8 cellular contexts compared by ENCODE assay signal in genomic region chr14:92106095-92106937, GRCh38. TPM values are rescaled to one million over a fixed set of nuclear protein-coding genes. Genes with fewer than 3 reads are reported as not detected.
DNase-seq lines count a peak whose midpoint lies in the region; FAIRE-seq and TF ChIP-seq lines count a peak whose summit lies in the region.

ATXN3 (minus strand) TSS chr14:92106582; CDS start chr14:92106552, 30 bp downstream.

- no peak for TF ChIP-seq POLR2A in stomach (IDR thresholded peaks at IDR 0.05)

- 0 to 2% (median 0%) methylated on average over 22 to 66 of the region's 66 CpGs for WGBS in stomach, 5 donors

- peaks cover 15 to 50% (median 41%) of the 10 kb centered on the region in 4 donors for H3K4me1 ChIP-seq in stomach

- H2AFZ ChIP-seq in neural cell (ENCODE audit: low read depth, low read length): peak within 1 kb of the TSS; percentile 98

- intact Hi-C loops in stomach (cut with DNase I; ENCODE audit: low total_unique reads): no loop called here

- H3K4me2 ChIP-seq in neural cell (ENCODE audit: low read length): peak within 1 kb of the TSS; percentile 79

- H3F3A ChIP-seq in neural cell (ENCODE audit: insufficient read depth, low read length, poor library complexity, severe bottlenecking): no peaks in the 10 kb centered on the region

- TF ChIP-seq EP300 in neural cell (conservative IDR thresholded peaks at IDR 0.05; ENCODE audit: poor library complexity, severe bottlenecking) (peak; percentile 19), stomach (IDR thresholded peaks at IDR 0.05) (no peak)

- H3K4me3 ChIP-seq in H7 (ENCODE audit: insufficient read depth, low read depth, low read length) (peak within 1 kb of the TSS; percentile 90), fibroblast of villous mesenchyme (ENCODE audit: low read depth, low read length) (peak within 1 kb of the TSS; percentile 84), neural cell (ENCODE audit: low read length) (peak within 1 kb of the TSS; percentile 97), stomach (peak within 1 kb of the TSS; percentile 93 to 98 (median 96))

- H3K9me2 ChIP-seq in neural cell (ENCODE audit: insufficient read depth, low read length): no peaks in the 10 kb centered on the region

- H3K9ac ChIP-seq in neural cell (ENCODE audit: low read length): peak within 1 kb of the TSS; percentile 92

- H3K36me3 ChIP-seq in H7 (replicated peaks; ENCODE audit: control insufficient read depth, insufficient read depth, low read length) (no peaks in the 10 kb centered on the region), neural cell (ENCODE audit: insufficient read depth, low read length) (no peaks in the 10 kb centered on the region), stomach (no peaks in the 10 kb centered on the region)

- H3K9me3 ChIP-seq in neural cell (ENCODE audit: low read length) (no peaks in the 10 kb centered on the region), stomach (no peaks in the 10 kb centered on the region)

- H3K79me2 ChIP-seq in neural cell (replicated peaks; ENCODE audit: insufficient read depth, low read length): peaks cover 43% of the 10 kb centered on the region

- TF ChIP-seq CTCF in fibroblast of villous mesenchyme (IDR thresholded peaks at IDR 0.05; ENCODE audit: insufficient read depth, low read depth, low read length) (peak; percentile 75), neural cell (IDR thresholded peaks at IDR 0.05; ENCODE audit: poor library complexity, severe bottlenecking) (peak; percentile 88), stomach (IDR thresholded peaks at IDR 0.05) (peak in 5 of 7 experiments; percentile 35 to 76 (median 68))

- no peaks in the 10 kb centered on the region for H4K20me1 ChIP-seq in neural cell (ENCODE audit: insufficient read depth)

- peak; percentile 31 for TF ChIP-seq RAD21 in neural cell (conservative IDR thresholded peaks at IDR 0.05)

- H3K27ac ChIP-seq in neural cell (ENCODE audit: low read length) (peak within 1 kb of the TSS; percentile 88), stomach (peak within 1 kb of the TSS; percentile 95 to 98 (median 96))

- H3K27me3 ChIP-seq in H7 (ENCODE audit: control insufficient read depth, insufficient read depth, low read length) (no peaks in the 10 kb centered on the region), neural cell (ENCODE audit: insufficient read depth, low read depth, low read length) (no peaks in the 10 kb centered on the region), stomach (no peaks in the 10 kb centered on the region)

- DNase-seq in H7 (peak; percentile 98), M059J (ENCODE audit: low read depth) (peak; percentile 95), SHP77 (lab: John Stamatoyannopoulos, UW) (peak; percentile 96 to 97), fibroblast of villous mesenchyme (ENCODE audit: low read depth) (peak; percentile 99), stomach (peak; percentile 97)
- DNase-seq in activated effector memory CD4-positive, alpha-beta T cell treated with anti-CD3 and anti-CD28 coated beads, Interleukin-2, amount 50 U/mL, for 16 hours: peak; percentile 98

- peak; percentile 81 for FAIRE-seq in G401.6 (lab: Jason Lieb, UNC)

TF ChIP-seq in neural cell, 6 proteins besides CTCF, POLR2A, EP300 and RAD21:
- TF ChIP-seq SMC3 (conservative IDR thresholded peaks at IDR 0.05; ENCODE audit: poor library complexity): no peak
- TF ChIP-seq EZH2 (IDR thresholded peaks at IDR 0.05; ENCODE audit: borderline replicate concordance, insufficient read depth, low read length, poor library complexity, severe bottlenecking): no peak
- TF ChIP-seq TAF1 (IDR thresholded peaks at IDR 0.05; ENCODE audit: low read depth): no peak
- no peak for TF ChIP-seq REST (IDR thresholded peaks at IDR 0.05; ENCODE audit: borderline replicate concordance)
- peak; percentile 92 for TF ChIP-seq POLR2AphosphoS5 (IDR thresholded peaks at IDR 0.05)
- peak; percentile 74 for TF ChIP-seq MXI1 (conservative IDR thresholded peaks at IDR 0.05; ENCODE audit: poor library complexity, severe bottlenecking)
TF ChIP-seq in neural cell: peak in this region for 2.

RNA-seq across cellular contexts. Expression of gene ATXN3, which starts in this region (rescaled TPM):
- total RNA-seq in H7 (2014; rRNA removed; shearing (Covaris generic)): 18.9 and 31.5 TPM in 2 replicates
- 27.6 and 36.3 TPM in 2 replicates for total RNA-seq in M059J (2014; rRNA removed; shearing (Covaris generic))
- total RNA-seq in fibroblast of villous mesenchyme: 15.1 and 21.6 TPM in 2 replicates
- 16.7 and 30.5 TPM in 2 replicates for polyA plus RNA-seq in neural cell
- polyA minus RNA-seq in neural cell: 40.7 and 64.6 TPM in 2 replicates
- 100 to 1,000 TPM in 1 of 5 donors, 10 to 100 TPM in 3, 1 to 10 TPM in 1; 4.5 to 229 (median 31.6) TPM for total RNA-seq in stomach
- 10 to 100 TPM; 11.7 to 36.8 (median 18.7) TPM for polyA plus RNA-seq in stomach

Comparison
In these comparisons a context has a peak if more than half of its experiments do, and no peak if none do; other contexts are left out.
1. Peak in every context shown above with its lines: DNase-seq, H3K4me3 ChIP-seq and H3K27ac ChIP-seq.